Comparison of ENCODE assay signal across 11 cellular contexts in the genomic region with DNA sequence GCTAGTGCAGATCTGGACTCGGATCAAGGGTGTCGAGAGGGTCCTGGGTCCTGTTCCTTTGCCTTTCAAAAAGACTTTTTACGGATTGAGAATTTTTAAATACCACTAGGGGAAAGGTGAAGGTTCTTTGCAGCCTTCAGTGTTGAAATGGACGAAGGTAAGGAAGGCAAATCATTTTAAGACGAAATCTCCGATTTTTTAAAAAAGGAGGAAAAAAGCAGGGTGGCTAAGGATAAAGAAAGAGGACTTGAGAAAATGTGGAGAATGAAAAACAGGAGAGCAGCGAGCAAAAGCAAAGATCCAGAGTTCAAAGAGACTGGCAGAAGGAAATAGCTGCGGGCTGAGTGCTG. TPM values are rescaled to one million over a fixed set of nuclear protein-coding genes. Genes with fewer than 3 reads are reported as not detected.
A peak's percentile ranks its signal among the peaks of the same experiment; 100 is the strongest.
DNase-seq lines count a peak whose midpoint lies in the region; ATAC-seq lines count a peak whose summit lies in the region.
"Had no signal": no experiment of that assay in that cellular context is flagged by ENCODE, and none has a peak within 500 bp of the region (broad histone marks: within the 10 kb centered on the region; RNA-seq: fewer than 3 reads in every experiment).

No MANE protein-coding gene starts in this region.

- peak overlapping the region; percentile 9 for H3K4me3 Mint-ChIP-seq in activated T-helper 1 cell treated with anti-CD3 and anti-CD28 coated beads, Interleukin-12 subunit alpha, Interleukin-12 subunit beta, Interleukin-2, Interleukin-4 antibody, amounts not matched to agents 30 ng/mL and 10 ng/mL and 1 ng/mL, durations not matched to agents 14 hours and 24 hours and 36 hours
- H3K4me3 Mint-ChIP-seq: activated T-cell treated with anti-CD3 and anti-CD28 coated beads, Interleukin-2, amount 50 U/mL, for 24 hours had no signal

- no peak overlapping the region for H3K27ac ChIP-seq in iPS-18a (ENCODE audit: low read length)

- peaks cover 4% of the 10 kb centered on the region for H3K4me1 Mint-ChIP-seq in activated T-helper 1 cell treated with anti-CD3 and anti-CD28 coated beads, Interleukin-12 subunit alpha, Interleukin-12 subunit beta, Interleukin-2, Interleukin-4 antibody, amounts not matched to agents 30 ng/mL and 10 ng/mL and 1 ng/mL, durations not matched to agents 14 hours and 24 hours and 36 hours (ENCODE audit: low read depth)

- peak overlapping the region; percentile 99 for H3K4me2 ChIP-seq in skeletal muscle satellite cell (ENCODE audit: low read length)

- H3K27me3 ChIP-seq in HAP-1 (ENCODE audit: low read depth) = peaks cover 50% of the 10 kb centered on the region
- peaks cover 68% of the 10 kb centered on the region for H3K27me3 ChIP-seq in iPS-18a (ENCODE audit: control insufficient read depth, insufficient read depth, low read length)
- peaks cover 41% of the 10 kb centered on the region for H3K27me3 ChIP-seq in skeletal muscle satellite cell (ENCODE audit: control insufficient read depth, insufficient read depth, low read length)

- no peak overlapping the region for H3K9ac ChIP-seq in iPS-18a (ENCODE audit: low read length)
- H3K9ac ChIP-seq in skeletal muscle satellite cell (ENCODE audit: low read depth, low read length) = peak overlapping the region; percentile 56

- peaks cover 48% of the 10 kb centered on the region for H3K27me3 Mint-ChIP-seq in activated T-helper 1 cell treated with anti-CD3 and anti-CD28 coated beads, Interleukin-12 subunit alpha, Interleukin-12 subunit beta, Interleukin-2, Interleukin-4 antibody, amounts not matched to agents 30 ng/mL and 10 ng/mL and 1 ng/mL, durations not matched to agents 14 hours and 24 hours and 36 hours (ENCODE audit: insufficient read depth)

- no peak overlapping the region for H3K27ac Mint-ChIP-seq in activated T-helper 1 cell treated with anti-CD3 and anti-CD28 coated beads, Interleukin-12 subunit alpha, Interleukin-12 subunit beta, Interleukin-2, Interleukin-4 antibody, amounts not matched to agents 30 ng/mL and 10 ng/mL and 1 ng/mL, durations not matched to agents 14 hours and 24 hours and 36 hours
- H3K27ac Mint-ChIP-seq: activated T-cell treated with anti-CD3 and anti-CD28 coated beads, Interleukin-2, amount 50 U/mL, for 24 hours had no signal

- no peak for DNase-seq in HAP-1 (ENCODE audit: low spot score in 2 of 2)
- no peak for DNase-seq in activated T-helper 1 cell treated with anti-CD3 and anti-CD28 coated beads, Interleukin-12 subunit alpha, Interleukin-12 subunit beta, Interleukin-2, Interleukin-4 antibody, amounts not matched to agents 30 ng/mL and 10 ng/mL and 1 ng/mL, durations not matched to agents 14 hours and 24 hours and 36 hours (ENCODE audit: low spot score)
- no peak for DNase-seq in AML-193 (lab: John Stamatoyannopoulos, UW)
- DNase-seq in HuH-7.5 (ENCODE audit: low spot score) = no peak
- DNase-seq: activated T-cell treated with anti-CD3 and anti-CD28 coated beads, Interleukin-2, amount 50 U/mL, for 24 hours; stimulated activated naive CD4-positive, alpha-beta T cell had no signal

- intact Hi-C loops in activated T-helper 1 cell treated with anti-CD3 and anti-CD28 coated beads, Interleukin-12 subunit alpha, Interleukin-12 subunit beta, Interleukin-2, Interleukin-4 antibody, amounts not matched to agents 30 ng/mL and 10 ng/mL and 1 ng/mL, durations not matched to agents 14 hours and 24 hours and 36 hours (cut with micrococcal nuclease) = no loop called here

- H3K36me3 ChIP-seq in HAP-1 (replicated peaks) = no peaks in the 10 kb centered on the region
- no peaks in the 10 kb centered on the region for H3K36me3 ChIP-seq in iPS-18a (ENCODE audit: control insufficient read depth, low read depth, low read length)
- H3K36me3 ChIP-seq in skeletal muscle satellite cell (ENCODE audit: insufficient read depth, low read length) = no peaks in the 10 kb centered on the region

- ATAC-seq in HG03469 (IDR thresholded peaks at IDR 0.05; ENCODE audit: unreplicated experiment) = no peak
- ATAC-seq in GM21528 (IDR thresholded peaks at IDR 0.05; ENCODE audit: low FRiP score, unreplicated experiment) = no peak

- H3K36me3 Mint-ChIP-seq in activated T-helper 1 cell treated with anti-CD3 and anti-CD28 coated beads, Interleukin-12 subunit alpha, Interleukin-12 subunit beta, Interleukin-2, Interleukin-4 antibody, amounts not matched to agents 30 ng/mL and 10 ng/mL and 1 ng/mL, durations not matched to agents 14 hours and 24 hours and 36 hours (ENCODE audit: low read depth) = no peaks in the 10 kb centered on the region

- H3K9me3 Mint-ChIP-seq in activated T-helper 1 cell treated with anti-CD3 and anti-CD28 coated beads, Interleukin-12 subunit alpha, Interleukin-12 subunit beta, Interleukin-2, Interleukin-4 antibody, amounts not matched to agents 30 ng/mL and 10 ng/mL and 1 ng/mL, durations not matched to agents 14 hours and 24 hours and 36 hours = no peaks in the 10 kb centered on the region

- H3K4me3 ChIP-seq in HAP-1 (peak overlapping the region; percentile 21), iPS-18a (ENCODE audit: low read length) (peak overlapping the region; percentile 66), skeletal muscle satellite cell (ENCODE audit: low read length) (peak overlapping the region; percentile 81)

- H3K4me1 ChIP-seq in HAP-1 (peaks cover 14% of the 10 kb centered on the region), iPS-18a (ENCODE audit: control insufficient read depth, low read depth, low read length) (peaks cover 35% of the 10 kb centered on the region), skeletal muscle satellite cell (ENCODE audit: control insufficient read depth, insufficient read depth, low read length) (peaks cover 21% of the 10 kb centered on the region)

- H3K9me3 ChIP-seq in HAP-1 (no peaks in the 10 kb centered on the region), iPS-18a (ENCODE audit: control insufficient read depth, low read depth, low read length) (no peaks in the 10 kb centered on the region), skeletal muscle satellite cell (replicated peaks; ENCODE audit: low read length) (no peaks in the 10 kb centered on the region)

- in situ Hi-C loops in HAP-1 (cut with MboI; ENCODE audit: low sequenced_read_pairs) = no loop called here

RNA-seq across cellular contexts. Expression of gene EPHA5, which starts 0.3 kb away (rescaled TPM):
- not detected in 2 replicates for total RNA-seq in activated T-helper 1 cell treated with anti-CD3 and anti-CD28 coated beads, Interleukin-12 subunit alpha, Interleukin-12 subunit beta, Interleukin-2, Interleukin-4 antibody, amounts not matched to agents 30 ng/mL and 10 ng/mL and 1 ng/mL, durations not matched to agents 14 hours and 24 hours and 36 hours
- total RNA-seq in skeletal muscle satellite cell (2012; rRNA removed) = under 0.01 TPM in 1 of 2 replicates, not detected in the other
- total RNA-seq: pulmonary artery endothelial cell had no signal

Comparison
In these comparisons a context has a peak if more than half of its experiments do, and no peak if none do; other contexts are left out.
1. H3K4me3 ChIP-seq: peak in every context shown above with its lines; median percentile 81 in skeletal muscle satellite cell; 66 in iPS-18a; 21 in HAP-1.